Comparison of ENCODE assay signal across 8 cellular contexts in genomic region chr4:154506253-154506652, GRCh38. TPM values are rescaled to one million over a fixed set of nuclear protein-coding genes. Genes with fewer than 3 reads are reported as not detected.
DNase-seq lines count a peak whose midpoint lies in the region; ATAC-seq, FAIRE-seq and TF ChIP-seq lines count a peak whose summit lies in the region.

No MANE protein-coding gene starts in this region.

- no peak overlapping the region for H3K9ac ChIP-seq in HepG2 (ENCODE audit: insufficient read depth, low read depth, low read length)

- H3K27ac ChIP-seq in WERI-Rb-1 = no peak overlapping the region
- no peak overlapping the region for H3K27ac ChIP-seq in HepG2 (ENCODE audit: extremely low read length, insufficient read depth, low read length)

- TF ChIP-seq POLR2A in HepG2 (IDR thresholded peaks at IDR 0.05; ENCODE audit: insufficient read depth in 1 of 2, low read depth in 2 of 2, low read length in 2 of 2) = no peak

- POLR2A ChIA-PET in HepG2 (lab: Yijun Ruan, JAX) = no interaction called here

- H3K9me3 ChIP-seq in WERI-Rb-1 (ENCODE audit: severe bottlenecking) = no peaks in the 10 kb centered on the region
- H3K9me3 ChIP-seq in HepG2 (ENCODE audit: low read length) = no peaks in the 10 kb centered on the region

- BruUV-seq in HepG2 (replicated peaks; lab: Mats Ljungman, UMichigan) = no TSS peak

- H3K27me3 Mint-ChIP-seq in activated T-cell treated with anti-CD3 and anti-CD28 coated beads, Interleukin-2, amount 50 U/mL, for 4 hours (ENCODE audit: low read depth) = peaks cover 23% of the 10 kb centered on the region

- intact Hi-C loops in HepG2 (cut with micrococcal nuclease; ENCODE audit: unreplicated experiment) = loop anchor here (2.0 kb wide), 1 partner anchor 177 kb away; no protein-coding TSS in a partner anchor

- no peak overlapping the region for H2AFZ ChIP-seq in HepG2 (ENCODE audit: low read length)

- H3K9me3 Mint-ChIP-seq in activated T-cell treated with anti-CD3 and anti-CD28 coated beads, Interleukin-2, amount 50 U/mL, for 4 hours = no peaks in the 10 kb centered on the region

- WGBS in HepG2 (ENCODE audit: low lambda C conversion rate) = 2% methylated on average over 2 of the region's 2 CpGs

- H3K4me1 Mint-ChIP-seq in activated T-cell treated with anti-CD3 and anti-CD28 coated beads, Interleukin-2, amount 50 U/mL, for 4 hours (ENCODE audit: low read depth) = no peaks in the 10 kb centered on the region

- peak; percentile 36; the same call in 1 of the 2 replicates for TF ChIP-seq RAD21 in HepG2 (CRISPR knock-in tag; IDR thresholded peaks at IDR 0.05)

- H3K36me3 ChIP-seq in WERI-Rb-1 = no peaks in the 10 kb centered on the region
- H3K36me3 ChIP-seq in HepG2 (replicated peaks in 1 of 2; ENCODE audit: control insufficient read depth in 1 of 2, insufficient read depth in 2 of 2, low read length in 2 of 2) = no peaks in the 10 kb centered on the region

- DNase-seq in WERI-Rb-1 = no peak
- DNase-seq in HepG2 (ENCODE audit: low spot score) = peak; percentile 27
- no peak for DNase-seq in NK-92 treated with Interleukin-12 subunit alpha and Interleukin-12 subunit beta, amount 100 ng/mL, for 24 hours (lab: John Stamatoyannopoulos, UW)
- DNase-seq in activated T-cell treated with anti-CD3 and anti-CD28 coated beads, Interleukin-2, amount 50 U/mL, for 4 hours = no peak
- DNase-seq in stimulated activated CD4-positive, alpha-beta T cell treated with anti-CD3 and anti-CD28 coated beads, Interleukin-15, amount 100 ng/mL, for 24 hours = no peak

- TF ChIP-seq EP300 in HepG2 (IDR thresholded peaks at IDR 0.05; ENCODE audit: low read depth in 2 of 2, low read length in 2 of 2) = no peak
- TF ChIP-seq EP300 in HepG2 (CRISPR knock-in tag; IDR thresholded peaks at IDR 0.05; ENCODE audit: borderline replicate concordance) = no peak

- H3K4me3 ChIP-seq in WERI-Rb-1 (ENCODE audit: low read depth, low read length) (no peak overlapping the region), HepG2 (replicated peaks in 1 of 3; ENCODE audit: insufficient read depth in 1 of 3, low read depth in 2 of 3, low read length in 3 of 3) (no peak overlapping the region)

- no peak overlapping the region for H3K4me3 Mint-ChIP-seq in activated T-cell treated with anti-CD3 and anti-CD28 coated beads, Interleukin-2, amount 50 U/mL, for 4 hours

- ATAC-seq in HG03432 (IDR thresholded peaks at IDR 0.05; ENCODE audit: unreplicated experiment) (peak; percentile 64), HepG2 (peak; percentile 65), GM21737 (IDR thresholded peaks at IDR 0.05; ENCODE audit: unreplicated experiment) (no peak)
- no peak for ATAC-seq in activated T-cell treated with anti-CD3 and anti-CD28 coated beads, Interleukin-2, amount 50 U/mL, for 4 hours

- no peaks in the 10 kb centered on the region for H3K4me1 ChIP-seq in HepG2 (ENCODE audit: insufficient read depth, low read length)

- TF ChIP-seq CTCF in GM12872 (IDR thresholded peaks at IDR 0.05; ENCODE audit: insufficient read depth, low read depth, low read length) (peak; percentile 54), WERI-Rb-1 (IDR thresholded peaks at IDR 0.05; ENCODE audit: low read depth, low read length) (peak; percentile 52), HepG2 (CRISPR knock-in tag; IDR thresholded peaks at IDR 0.05) (peak; percentile 63)

- peaks cover 13% of the 10 kb centered on the region for H3K27me3 ChIP-seq in WERI-Rb-1 (ENCODE audit: insufficient read depth, low read depth, severe bottlenecking)
- no peaks in the 10 kb centered on the region; a peak in 2 of 5 replicates for H3K27me3 ChIP-seq in HepG2 (ENCODE audit: control insufficient read depth in 1 of 2, insufficient read depth in 2 of 2, low read length in 2 of 2)

- H3K36me3 Mint-ChIP-seq in activated T-cell treated with anti-CD3 and anti-CD28 coated beads, Interleukin-2, amount 50 U/mL, for 4 hours (ENCODE audit: insufficient read depth) = no peaks in the 10 kb centered on the region

- CTCF ChIA-PET in HepG2 (lab: Yijun Ruan, JAX; ENCODE audit: low intra/inter-chr PET ratio, low total read pairs) = interaction anchor here (0.7 to 1.2 kb wide), 3 partner anchors 106 to 176 kb away, joined by 3 to 5 read pairs (median 3); no protein-coding TSS in a partner anchor

- peak; percentile 69 for FAIRE-seq in HepG2 (lab: Jason Lieb, UNC)

- no peaks in the 10 kb centered on the region for H4K20me1 ChIP-seq in HepG2 (ENCODE audit: insufficient read depth, low read length)

- H3K79me2 ChIP-seq in HepG2 (ENCODE audit: insufficient read depth, low read length) = no peaks in the 10 kb centered on the region

- in situ Hi-C loops in HepG2 (cut with HindIII; ENCODE audit: extremely low pct_ligation_motif_present, low pct_unique_long_range_greater_than_20kb) = loop anchor here (5.0 kb wide), 1 partner anchor 109 kb away; no protein-coding TSS in a partner anchor

- no peak overlapping the region for H3K4me2 ChIP-seq in HepG2 (ENCODE audit: low read depth, low read length)

RNA-seq across cellular contexts. Expression of gene DCHS2, which starts 14.7 kb away (rescaled TPM):
- not detected in 2 replicates for total RNA-seq in HepG2 (2016; rRNA removed; fragmentation: Illumina TruSeq; extraction: Trizol)
- total RNA-seq in HepG2 (2016; cell fraction: cytosol; rRNA removed; fragmentation: Illumina TruSeq; extraction: Trizol; ENCODE audit: low read depth) = not detected in 2 replicates
- total RNA-seq in HepG2 (2016; cell fraction: insoluble cytoplasmic fraction; rRNA removed; fragmentation: Illumina TruSeq; extraction: Trizol) = 0.11 TPM in 1 of 2 replicates, not detected in the other
- not detected in 2 replicates for total RNA-seq in HepG2 (2016; cell fraction: membrane; rRNA removed; fragmentation: Illumina TruSeq; extraction: Trizol)
- not detected in 2 replicates for total RNA-seq in HepG2 (2016; cell fraction: nucleus; rRNA removed; fragmentation: Illumina TruSeq; extraction: Trizol)
- polyA plus RNA-seq in HepG2 (2011; rRNA removed) = 0.03 and 0.05 TPM in 2 replicates
- 0.04 and 0.09 TPM in 2 replicates for polyA plus RNA-seq in HepG2 (2011; cell fraction: cytosol; rRNA removed)
- 0.16 TPM in 2 replicates for polyA plus RNA-seq in HepG2 (2011; cell fraction: nucleus; rRNA removed)
- 0.03 and 0.20 TPM in 2 replicates for polyA plus RNA-seq in HepG2 (2012)
- polyA plus RNA-seq in HepG2 (2016; cell fraction: cytosol; fragmentation: Illumina TruSeq; extraction: Trizol; ENCODE audit: low read depth) = not detected in 2 replicates
- polyA plus RNA-seq in HepG2 (2016; cell fraction: insoluble cytoplasmic fraction; fragmentation: Illumina TruSeq; extraction: Trizol; ENCODE audit: low read depth) = not detected in 2 replicates
- polyA plus RNA-seq in HepG2 (2016; cell fraction: membrane; fragmentation: Illumina TruSeq; extraction: Trizol; ENCODE audit: low read depth) = not detected in 2 replicates
- not detected in 2 replicates for polyA plus RNA-seq in HepG2 (2016; cell fraction: nucleus; fragmentation: Illumina TruSeq; extraction: Trizol; ENCODE audit: insufficient read depth, low read depth)
- 0.24 TPM in 1 of 2 replicates, not detected in the other for polyA minus RNA-seq in HepG2 (2011; rRNA and poly(A)+ RNA removed; ENCODE audit: low replicate concordance)
- 0.53 TPM in 1 of 2 replicates, not detected in the other for polyA minus RNA-seq in HepG2 (2011; cell fraction: cytosol; rRNA and poly(A)+ RNA removed)
- polyA minus RNA-seq in HepG2 (2011; cell fraction: nucleus; rRNA and poly(A)+ RNA removed) = 0.26 and 0.62 TPM in 2 replicates
- total RNA-seq in activated T-cell treated with anti-CD3 and anti-CD28 coated beads, Interleukin-2, amount 50 U/mL, for 4 hours = under 1 TPM in 1 of 3 donors, not detected in 2; under 0.01 TPM

RNA-seq across cellular contexts. Expression of gene PLRG1, which starts 43.9 kb away (rescaled TPM):
- total RNA-seq in HepG2 (2016; rRNA removed; fragmentation: Illumina TruSeq; extraction: Trizol) = 110 and 177 TPM in 2 replicates
- 15.5 and 18.0 TPM in 2 replicates for total RNA-seq in HepG2 (2016; cell fraction: cytosol; rRNA removed; fragmentation: Illumina TruSeq; extraction: Trizol; ENCODE audit: low read depth)
- 117 and 184 TPM in 2 replicates for total RNA-seq in HepG2 (2016; cell fraction: insoluble cytoplasmic fraction; rRNA removed; fragmentation: Illumina TruSeq; extraction: Trizol)
- 30.7 and 37.3 TPM in 2 replicates for total RNA-seq in HepG2 (2016; cell fraction: membrane; rRNA removed; fragmentation: Illumina TruSeq; extraction: Trizol)
- 71.1 and 72.1 TPM in 2 replicates for total RNA-seq in HepG2 (2016; cell fraction: nucleus; rRNA removed; fragmentation: Illumina TruSeq; extraction: Trizol)
- 63.2 and 77.3 TPM in 2 replicates for polyA plus RNA-seq in HepG2 (2011; rRNA removed)
- 41.6 and 48.8 TPM in 2 replicates for polyA plus RNA-seq in HepG2 (2011; cell fraction: cytosol; rRNA removed)
- polyA plus RNA-seq in HepG2 (2011; cell fraction: nucleus; rRNA removed) = 44.8 and 48.6 TPM in 2 replicates
- 49.6 and 59.5 TPM in 2 replicates for polyA plus RNA-seq in HepG2 (2012)
- polyA plus RNA-seq in HepG2 (2016; cell fraction: cytosol; fragmentation: Illumina TruSeq; extraction: Trizol; ENCODE audit: low read depth) = 13.7 and 18.4 TPM in 2 replicates
- polyA plus RNA-seq in HepG2 (2016; cell fraction: insoluble cytoplasmic fraction; fragmentation: Illumina TruSeq; extraction: Trizol; ENCODE audit: low read depth) = 142 and 150 TPM in 2 replicates
- 18.9 and 20.9 TPM in 2 replicates for polyA plus RNA-seq in HepG2 (2016; cell fraction: membrane; fragmentation: Illumina TruSeq; extraction: Trizol; ENCODE audit: low read depth)
- 82.5 and 87.2 TPM in 2 replicates for polyA plus RNA-seq in HepG2 (2016; cell fraction: nucleus; fragmentation: Illumina TruSeq; extraction: Trizol; ENCODE audit: insufficient read depth, low read depth)
- 54.9 and 71.4 TPM in 2 replicates for polyA minus RNA-seq in HepG2 (2011; rRNA and poly(A)+ RNA removed; ENCODE audit: low replicate concordance)
- 33.8 and 40.5 TPM in 2 replicates for polyA minus RNA-seq in HepG2 (2011; cell fraction: cytosol; rRNA and poly(A)+ RNA removed)
- 50.3 and 76.6 TPM in 2 replicates for polyA minus RNA-seq in HepG2 (2011; cell fraction: nucleus; rRNA and poly(A)+ RNA removed)
- 100 to 1,000 TPM; 122 to 135 (median 133) TPM for total RNA-seq in activated T-cell treated with anti-CD3 and anti-CD28 coated beads, Interleukin-2, amount 50 U/mL, for 4 hours

RNA-seq across cellular contexts. Expression of gene FGB, which starts 56.6 kb away (rescaled TPM):
- total RNA-seq in HepG2 (2016; rRNA removed; fragmentation: Illumina TruSeq; extraction: Trizol) = 408 and 784 TPM in 2 replicates
- total RNA-seq in HepG2 (2016; cell fraction: cytosol; rRNA removed; fragmentation: Illumina TruSeq; extraction: Trizol; ENCODE audit: low read depth) = 56.7 and 69.7 TPM in 2 replicates
- 374 and 784 TPM in 2 replicates for total RNA-seq in HepG2 (2016; cell fraction: insoluble cytoplasmic fraction; rRNA removed; fragmentation: Illumina TruSeq; extraction: Trizol)
- 96.6 and 132 TPM in 2 replicates for total RNA-seq in HepG2 (2016; cell fraction: membrane; rRNA removed; fragmentation: Illumina TruSeq; extraction: Trizol)
- total RNA-seq in HepG2 (2016; cell fraction: nucleus; rRNA removed; fragmentation: Illumina TruSeq; extraction: Trizol) = 538 and 629 TPM in 2 replicates
- 226 and 273 TPM in 2 replicates for polyA plus RNA-seq in HepG2 (2011; rRNA removed)
- 107 and 238 TPM in 2 replicates for polyA plus RNA-seq in HepG2 (2011; cell fraction: cytosol; rRNA removed)
- polyA plus RNA-seq in HepG2 (2011; cell fraction: nucleus; rRNA removed) = 60.1 and 85.7 TPM in 2 replicates
- polyA plus RNA-seq in HepG2 (2012) = 449 and 489 TPM in 2 replicates
- 53.8 and 63.1 TPM in 2 replicates for polyA plus RNA-seq in HepG2 (2016; cell fraction: cytosol; fragmentation: Illumina TruSeq; extraction: Trizol; ENCODE audit: low read depth)
- 379 and 391 TPM in 2 replicates for polyA plus RNA-seq in HepG2 (2016; cell fraction: insoluble cytoplasmic fraction; fragmentation: Illumina TruSeq; extraction: Trizol; ENCODE audit: low read depth)
- polyA plus RNA-seq in HepG2 (2016; cell fraction: membrane; fragmentation: Illumina TruSeq; extraction: Trizol; ENCODE audit: low read depth) = 70.9 and 94.9 TPM in 2 replicates
- 850 and 880 TPM in 2 replicates for polyA plus RNA-seq in HepG2 (2016; cell fraction: nucleus; fragmentation: Illumina TruSeq; extraction: Trizol; ENCODE audit: insufficient read depth, low read depth)
- polyA minus RNA-seq in HepG2 (2011; rRNA and poly(A)+ RNA removed; ENCODE audit: low replicate concordance) = 57.2 TPM in 1 of 2 replicates, not detected in the other
- 69.4 and 146 TPM in 2 replicates for polyA minus RNA-seq in HepG2 (2011; cell fraction: cytosol; rRNA and poly(A)+ RNA removed)
- polyA minus RNA-seq in HepG2 (2011; cell fraction: nucleus; rRNA and poly(A)+ RNA removed) = 65.9 and 110 TPM in 2 replicates
- 1 to 10 TPM; 1.6 to 1.9 (median 1.7) TPM for total RNA-seq in activated T-cell treated with anti-CD3 and anti-CD28 coated beads, Interleukin-2, amount 50 U/mL, for 4 hours

Comparison
In these comparisons a context has a peak if more than half of its experiments do, and no peak if none do; other contexts are left out.
1. ATAC-seq: peak in HG03432 (single experiment) and HepG2 (single experiment); none in activated T-cell treated with anti-CD3 and anti-CD28 coated beads, Interleukin-2, amount 50 U/mL, for 4 hours (0 of 2) and GM21737 (single experiment).
2. RNA of gene FGB, which starts 56.6 kb away (total RNA-seq): 56.7 to 784 TPM in HepG2; 1.6 to 1.9 TPM in activated T-cell treated with anti-CD3 and anti-CD28 coated beads, Interleukin-2, amount 50 U/mL, for 4 hours; every median in the first group is over 10 times any median in the second.
3. Peak in every context shown above with its lines, with median percentiles within 50 percentile points of each other: CTCF ChIP-seq.